ENCODE assay signal across 11 cellular contexts in the genomic region with DNA sequence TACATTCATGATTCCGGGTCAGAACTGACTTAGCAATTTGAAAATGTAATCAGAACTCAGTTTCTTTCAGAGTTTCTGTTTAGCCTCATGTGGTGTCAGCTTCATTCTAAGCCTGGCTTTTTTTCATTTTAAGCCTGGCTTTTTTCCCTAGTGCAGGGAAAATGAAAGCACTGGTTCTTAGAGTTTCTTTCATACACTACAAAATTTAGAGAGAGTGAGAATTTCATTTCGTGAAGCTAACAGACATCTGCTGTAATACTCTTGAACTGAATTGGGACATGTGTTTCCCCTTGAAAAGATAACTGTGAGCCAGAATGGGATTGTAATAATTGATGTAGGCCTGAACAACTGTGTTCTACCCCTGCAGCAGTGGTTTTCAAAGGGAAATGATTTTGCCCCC.
A peak's percentile ranks its signal among the peaks of the same experiment; 100 is the strongest.
DNase-seq lines count a peak whose midpoint lies in the region; ATAC-seq lines count a peak whose summit lies in the region.
"Had no signal": no experiment of that assay in that cellular context is flagged by ENCODE, and none has a peak within 500 bp of the region (broad histone marks: within the 10 kb centered on the region; RNA-seq: fewer than 3 reads in every experiment).

No MANE protein-coding gene starts in this region.

- H3K27me3 Mint-ChIP-seq in activated T-helper 17 cell treated with anti-CD3 and anti-CD28 coated beads, Interleukin-2, amount 50 U/mL, for 72 hours, result peaks cover 5% of the 10 kb centered on the region

- no peak for DNase-seq in stimulated activated CD4-positive, alpha-beta T cell treated with anti-CD3 and anti-CD28 coated beads, Interleukin-4, amount 100 ng/mL, for 24 hours
- DNase-seq in GM19238 (ENCODE audit: insufficient read length, low spot score) (no peak), C1 segment of cervical spinal cord (lab: John Stamatoyannopoulos, UW) (no peak)
- no peak for DNase-seq in activated CD4-positive, alpha-beta T cell treated with anti-CD3 and anti-CD28 coated beads, Interleukin-2, amount 50 U/mL, for 4 hours
- DNase-seq: NCI-H1417, thyroid gland had no signal

- no peaks in the 10 kb centered on the region for H3K9me3 Mint-ChIP-seq in activated T-helper 17 cell treated with anti-CD3 and anti-CD28 coated beads, Interleukin-2, amount 50 U/mL, for 72 hours

- ATAC-seq in GM18858 (IDR thresholded peaks at IDR 0.05; ENCODE audit: unreplicated experiment) (peak; percentile 35), GM21423 (IDR thresholded peaks at IDR 0.05; ENCODE audit: unreplicated experiment) (peak; percentile 33), HG03064 (IDR thresholded peaks at IDR 0.05; ENCODE audit: low read depth, unreplicated experiment) (peak; percentile 57)
- ATAC-seq in activated T-helper 17 cell treated with anti-CD3 and anti-CD28 coated beads, Interleukin-2, amount 50 U/mL, for 72 hours (replicated peaks), result no peak

- no peaks in the 10 kb centered on the region for H3K4me1 Mint-ChIP-seq in activated T-helper 17 cell treated with anti-CD3 and anti-CD28 coated beads, Interleukin-2, amount 50 U/mL, for 72 hours
- H3K4me1 Mint-ChIP-seq: mesothelial cell of epicardium had no signal

- no peaks in the 10 kb centered on the region for H3K36me3 Mint-ChIP-seq in activated T-helper 17 cell treated with anti-CD3 and anti-CD28 coated beads, Interleukin-2, amount 50 U/mL, for 72 hours (ENCODE audit: low read depth)
- H3K36me3 Mint-ChIP-seq: mesothelial cell of epicardium had no signal

- H3K4me3 Mint-ChIP-seq in activated T-helper 17 cell treated with anti-CD3 and anti-CD28 coated beads, Interleukin-2, amount 50 U/mL, for 72 hours, result peak overlapping the region; percentile 38
- H3K4me3 Mint-ChIP-seq: mesothelial cell of epicardium had no signal

- no peak overlapping the region for H3K27ac Mint-ChIP-seq in activated T-helper 17 cell treated with anti-CD3 and anti-CD28 coated beads, Interleukin-2, amount 50 U/mL, for 72 hours
- H3K27ac Mint-ChIP-seq: mesothelial cell of epicardium had no signal
